ENCODE assay signal across 10 cellular contexts in genomic region chr7:33671521-33672262, GRCh38.
DNase-seq lines count a peak whose midpoint lies in the region; ATAC-seq and TF ChIP-seq lines count a peak whose summit lies in the region.
"Had no signal": no experiment of that assay in that cellular context is flagged by ENCODE, and none has a peak within 500 bp of the region (broad histone marks: within the 10 kb centered on the region; RNA-seq: fewer than 3 reads in every experiment).

No MANE protein-coding gene starts in this region.

- DNase-seq in EH (ENCODE audit: low read depth) (peak; percentile 10), epithelial cell of esophagus (ENCODE audit: low read depth) (peak; percentile 8), epidermal melanocyte (ENCODE audit: insufficient read length, low spot score) (no peak), suprapubic skin (ENCODE audit: low spot score in 2 of 2) (no peak), endodermal cell (no peak), G401 (ENCODE audit: low spot score) (no peak)
- DNase-seq: COR-L47, NCI-H446 had no signal

- no peak for TF ChIP-seq CTCF in epithelial cell of esophagus (IDR thresholded peaks at IDR 0.05; ENCODE audit: insufficient read depth, low read depth, low read length, missing control alignments)
- TF ChIP-seq CTCF in suprapubic skin (IDR thresholded peaks at IDR 0.05): no peak
- TF ChIP-seq CTCF in endodermal cell (conservative IDR thresholded peaks at IDR 0.05): no peak

- no peak overlapping the region for H3K27ac ChIP-seq in suprapubic skin
- no peak overlapping the region for H3K27ac ChIP-seq in endodermal cell (ENCODE audit: low read depth, low read length)

- no peaks in the 10 kb centered on the region for H3K9me3 Mint-ChIP-seq in endodermal cell

- ATAC-seq in GM21526 (IDR thresholded peaks at IDR 0.05; ENCODE audit: low FRiP score, unreplicated experiment) (peak; percentile 82), HG03520 (IDR thresholded peaks at IDR 0.05; ENCODE audit: unreplicated experiment) (peak; percentile 58)

- in situ Hi-C loops in G401 (cut with HindIII; ENCODE audit: low sequenced_read_pairs): no loop called here

- H3K4me3 ChIP-seq in epithelial cell of esophagus (ENCODE audit: low read length): no peak overlapping the region
- H3K4me3 ChIP-seq in suprapubic skin: no peak overlapping the region
- no peak overlapping the region for H3K4me3 ChIP-seq in endodermal cell (ENCODE audit: low read length)

- H3K27me3 ChIP-seq in suprapubic skin: no peaks in the 10 kb centered on the region
- no peaks in the 10 kb centered on the region for H3K27me3 ChIP-seq in endodermal cell (ENCODE audit: control insufficient read depth, insufficient read depth, low read length, poor library complexity, severe bottlenecking)

- no peak overlapping the region for H3K27ac Mint-ChIP-seq in endodermal cell

- H3K4me1 Mint-ChIP-seq in endodermal cell: peaks cover 34% of the 10 kb centered on the region

- no peaks in the 10 kb centered on the region for H3K36me3 ChIP-seq in suprapubic skin
- H3K36me3 ChIP-seq in endodermal cell (ENCODE audit: control insufficient read depth, insufficient read depth, low read length): no peaks in the 10 kb centered on the region

- H3K4me1 ChIP-seq in suprapubic skin: no peaks in the 10 kb centered on the region
- H3K4me1 ChIP-seq in endodermal cell (ENCODE audit: control insufficient read depth, insufficient read depth, low read length): peaks cover 6% of the 10 kb centered on the region

- H3K27me3 Mint-ChIP-seq in endodermal cell (ENCODE audit: insufficient read depth): no peaks in the 10 kb centered on the region

- no peak for TF ChIP-seq EP300 in suprapubic skin (IDR thresholded peaks at IDR 0.05)

- H3K9me3 ChIP-seq in suprapubic skin (no peaks in the 10 kb centered on the region), endodermal cell (ENCODE audit: control insufficient read depth, low read length) (no peaks in the 10 kb centered on the region)

- TF ChIP-seq POLR2A in suprapubic skin (IDR thresholded peaks at IDR 0.05): no peak

- no peak overlapping the region for H3K4me3 Mint-ChIP-seq in endodermal cell

- 51% methylated on average over 3 of the region's 3 CpGs for WGBS in suprapubic skin
- 65% methylated on average over 3 of the region's 3 CpGs; no CpG with 5 or more reads in 1 of the 2 experiments for WGBS in endodermal cell (ENCODE audit: insufficient coverage in 1 of 2, insufficient read length in 1 of 2), 2 experiments

- no peaks in the 10 kb centered on the region for H3K36me3 Mint-ChIP-seq in endodermal cell (ENCODE audit: low read depth)

- no peak overlapping the region for H3K9ac ChIP-seq in endodermal cell (ENCODE audit: extremely low read depth, low read length, poor library complexity, severe bottlenecking)

Comparison
In these comparisons a context has a peak if more than half of its experiments do, and no peak if none do; other contexts are left out.
1. DNase-seq: peak in EH (single experiment) and epithelial cell of esophagus (single experiment); none in epidermal melanocyte (single experiment), suprapubic skin (0 of 2), endodermal cell (single experiment) and G401 (single experiment).